In the genomic region with DNA sequence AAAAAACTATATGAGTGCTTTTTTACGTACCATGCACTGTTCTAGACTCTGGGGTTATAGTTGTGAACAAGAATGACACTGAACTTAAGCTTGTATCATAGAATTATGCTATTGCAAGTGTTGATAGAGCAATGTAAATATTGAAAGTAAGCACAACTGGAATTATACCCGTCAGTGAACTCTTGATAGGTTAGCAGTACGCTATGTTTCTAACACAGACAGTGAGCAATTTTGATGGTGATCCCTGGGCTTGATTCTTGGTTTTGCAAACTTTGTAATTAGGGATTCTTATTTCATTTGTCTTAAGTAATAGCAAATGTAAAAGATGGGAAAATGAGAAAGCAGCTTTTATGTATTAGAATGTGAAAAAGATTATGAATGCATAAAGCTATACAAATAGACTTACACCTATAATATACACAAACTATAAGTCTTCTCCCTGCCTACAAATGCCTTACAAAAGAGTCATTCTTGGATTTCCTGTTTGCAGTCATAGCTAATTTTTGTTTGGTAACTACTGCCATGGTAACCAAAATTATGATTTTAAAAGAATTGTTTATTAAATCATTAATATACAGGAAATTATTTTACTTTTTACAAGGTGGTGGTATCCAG, we compare ENCODE assay signal across 10 cellular contexts. TPM values are rescaled to one million over a fixed set of nuclear protein-coding genes. Genes with fewer than 3 reads are reported as not detected.
DNase-seq lines count a peak whose midpoint lies in the region; ATAC-seq and TF ChIP-seq lines count a peak whose summit lies in the region.
"Had no signal": no experiment of that assay in that cellular context is flagged by ENCODE, and none has a peak within 500 bp of the region (broad histone marks: within the 10 kb centered on the region; RNA-seq: fewer than 3 reads in every experiment).

No MANE protein-coding gene starts in this region.

- H3K9me3 Mint-ChIP-seq in activated naive CD8-positive, alpha-beta T cell treated with anti-CD3 and anti-CD28 coated beads, Interleukin-2, amount 10 ng/mL, durations not matched to agents 7 days and 5 days = no peaks in the 10 kb centered on the region
- no peaks in the 10 kb centered on the region for H3K9me3 Mint-ChIP-seq in activated naive CD8-positive, alpha-beta T cell treated with anti-CD3 and anti-CD28 coated beads, Interleukin-2, amount 50 U/mL, for 24 hours

- H3K4me1 ChIP-seq in transverse colon (peaks cover 16 to 74% (median 45%) of the 10 kb centered on the region in 4 donors), OCI-LY7 (ENCODE audit: insufficient read depth, low read length, poor library complexity, severe bottlenecking) (no peaks in the 10 kb centered on the region)

- no peak for TF ChIP-seq EP300 in transverse colon (IDR thresholded peaks at IDR 0.05; ENCODE audit: low read depth)

- BruUV-seq in OCI-LY7 (replicated peaks; lab: Mats Ljungman, UMichigan) = no TSS peak

- in situ Hi-C loops in transverse colon (cut with MboI; ENCODE audit: low pct_ligation_motif_present in 1 of 4, low pct_unique_long_range_greater_than_20kb in 1 of 4, low sequenced_read_pairs in 3 of 4) = no loop called here

- no peak for TF ChIP-seq POLR2A in transverse colon (IDR thresholded peaks at IDR 0.05)

- no peak overlapping the region for H2AFZ ChIP-seq in OCI-LY7 (ENCODE audit: low read length)

- H3K4me3 ChIP-seq in fibroblast of villous mesenchyme (ENCODE audit: low read depth, low read length) (no peak overlapping the region), transverse colon (no peak overlapping the region), OCI-LY7 (ENCODE audit: low read depth, low read length, poor library complexity, severe bottlenecking) (no peak overlapping the region)
- H3K4me3 ChIP-seq: skin epidermis had no signal

- H3K4me1 Mint-ChIP-seq in activated naive CD8-positive, alpha-beta T cell treated with anti-CD3 and anti-CD28 coated beads, Interleukin-2, amount 10 ng/mL, durations not matched to agents 7 days and 5 days = peaks cover 67% of the 10 kb centered on the region
- peaks cover 93% of the 10 kb centered on the region for H3K4me1 Mint-ChIP-seq in activated naive CD8-positive, alpha-beta T cell treated with anti-CD3 and anti-CD28 coated beads, Interleukin-2, amount 50 U/mL, for 24 hours

- H3K9me3 ChIP-seq in transverse colon (no peaks in the 10 kb centered on the region), OCI-LY7 (ENCODE audit: low read length) (no peaks in the 10 kb centered on the region)

- ATAC-seq in activated naive CD8-positive, alpha-beta T cell treated with anti-CD3 and anti-CD28 coated beads, Interleukin-2, amount 10 ng/mL, durations not matched to agents 7 days and 5 days (ENCODE audit: low read depth) = no peak
- ATAC-seq in activated naive CD8-positive, alpha-beta T cell treated with anti-CD3 and anti-CD28 coated beads, Interleukin-2, amount 50 U/mL, for 24 hours = no peak
- no peak for ATAC-seq in HG03439 (IDR thresholded peaks at IDR 0.05; ENCODE audit: unreplicated experiment)

- H3K27me3 Mint-ChIP-seq in activated naive CD8-positive, alpha-beta T cell treated with anti-CD3 and anti-CD28 coated beads, Interleukin-2, amount 10 ng/mL, durations not matched to agents 7 days and 5 days = no peaks in the 10 kb centered on the region
- no peaks in the 10 kb centered on the region for H3K27me3 Mint-ChIP-seq in activated naive CD8-positive, alpha-beta T cell treated with anti-CD3 and anti-CD28 coated beads, Interleukin-2, amount 50 U/mL, for 24 hours
- H3K27me3 Mint-ChIP-seq: B cell had no signal

- no peaks in the 10 kb centered on the region for H3K36me3 ChIP-seq in transverse colon
- no peaks in the 10 kb centered on the region for H3K36me3 ChIP-seq in OCI-LY7 (ENCODE audit: insufficient read depth, low read length)

- peak overlapping the region; percentile 46 to 98 (median 76) for H3K27ac ChIP-seq in transverse colon
- no peak overlapping the region for H3K27ac ChIP-seq in OCI-LY7 (ENCODE audit: low read depth, low read length, poor library complexity, severe bottlenecking)

- peaks cover 23% of the 10 kb centered on the region for H3K36me3 Mint-ChIP-seq in activated naive CD8-positive, alpha-beta T cell treated with anti-CD3 and anti-CD28 coated beads, Interleukin-2, amount 10 ng/mL, durations not matched to agents 7 days and 5 days
- peaks cover 5% of the 10 kb centered on the region for H3K36me3 Mint-ChIP-seq in activated naive CD8-positive, alpha-beta T cell treated with anti-CD3 and anti-CD28 coated beads, Interleukin-2, amount 50 U/mL, for 24 hours (ENCODE audit: low read depth)

- WGBS in transverse colon (ENCODE audit: low coverage in 1 of 2), 2 donors = 36 to 53% methylated on average over 3 of the region's 3 CpGs

- POLR2A ChIA-PET in activated naive CD8-positive, alpha-beta T cell treated with anti-CD3 and anti-CD28 coated beads, Interleukin-2, amount 10 ng/mL, durations not matched to agents 7 days and 5 days (lab: Charles Lee) = interaction anchor here (0.9 kb wide), 1 partner anchor 16 kb away, joined by 3 read pairs; no protein-coding TSS in a partner anchor
- POLR2A ChIA-PET in OCI-LY7 (lab: Charles Lee) = interaction anchor here (0.7 to 1.9 kb wide), 3 partner anchors 9 to 13 kb away, joined by 3 to 6 read pairs (median 3); no protein-coding TSS in a partner anchor

- H3K9me2 ChIP-seq in OCI-LY7 (ENCODE audit: insufficient read depth, low read length) = no peaks in the 10 kb centered on the region

- no peak overlapping the region for H3K27ac Mint-ChIP-seq in activated naive CD8-positive, alpha-beta T cell treated with anti-CD3 and anti-CD28 coated beads, Interleukin-2, amount 10 ng/mL, durations not matched to agents 7 days and 5 days
- H3K27ac Mint-ChIP-seq in activated naive CD8-positive, alpha-beta T cell treated with anti-CD3 and anti-CD28 coated beads, Interleukin-2, amount 50 U/mL, for 24 hours = no peak overlapping the region
- H3K27ac Mint-ChIP-seq: B cell had no signal

- H4K20me1 ChIP-seq in OCI-LY7 (ENCODE audit: insufficient read depth, low read length) = no peaks in the 10 kb centered on the region; the same call in 1 of the 2 replicates

- TF ChIP-seq CTCF in fibroblast of villous mesenchyme (IDR thresholded peaks at IDR 0.05; ENCODE audit: insufficient read depth, low read depth, low read length) (no peak), transverse colon (IDR thresholded peaks at IDR 0.05) (no peak), OCI-LY7 (conservative IDR thresholded peaks at IDR 0.05; ENCODE audit: low read length) (no peak)

- no peaks in the 10 kb centered on the region for H3K79me2 ChIP-seq in OCI-LY7 (ENCODE audit: insufficient read depth, low read depth, low read length)

- intact Hi-C loops in transverse colon (cut with DNase I; ENCODE audit: low total_unique reads) (no loop called here), OCI-LY7 (cut with micrococcal nuclease; ENCODE audit: unreplicated experiment) (no loop called here)

- CTCF ChIA-PET in OCI-LY7 (lab: Charles Lee; ENCODE audit: unreplicated experiment) = interaction anchor here (1.3 kb wide), 1 partner anchor 9 kb away, joined by 3 read pairs; no protein-coding TSS in a partner anchor

- no peak for DNase-seq in activated naive CD8-positive, alpha-beta T cell treated with anti-CD3 and anti-CD28 coated beads, Interleukin-2, amount 10 ng/mL, durations not matched to agents 7 days and 5 days
- DNase-seq in activated naive CD8-positive, alpha-beta T cell treated with anti-CD3 and anti-CD28 coated beads, Interleukin-2, amount 50 U/mL, for 24 hours = no peak
- DNase-seq in SW 1271 (lab: John Stamatoyannopoulos, UW) = peak; percentile 14 to 80
- DNase-seq in fibroblast of villous mesenchyme (ENCODE audit: low read depth) = peak; percentile 52
- no peak for DNase-seq in transverse colon
- DNase-seq in EL = no peak
- DNase-seq in OCI-LY7 (ENCODE audit: low spot score) = no peak

- peak overlapping the region; percentile 14 for H3K4me3 Mint-ChIP-seq in activated naive CD8-positive, alpha-beta T cell treated with anti-CD3 and anti-CD28 coated beads, Interleukin-2, amount 10 ng/mL, durations not matched to agents 7 days and 5 days
- H3K4me3 Mint-ChIP-seq in activated naive CD8-positive, alpha-beta T cell treated with anti-CD3 and anti-CD28 coated beads, Interleukin-2, amount 50 U/mL, for 24 hours = no peak overlapping the region
- H3K4me3 Mint-ChIP-seq: B cell had no signal

- H3K4me2 ChIP-seq in OCI-LY7 (ENCODE audit: low read length) = no peak overlapping the region

- H3K27me3 ChIP-seq in transverse colon = no peaks in the 10 kb centered on the region

RNA-seq across cellular contexts. Expression of gene TES, which starts 6.7 kb away (rescaled TPM):
- total RNA-seq in activated naive CD8-positive, alpha-beta T cell treated with anti-CD3 and anti-CD28 coated beads, Interleukin-2, amount 10 ng/mL, durations not matched to agents 7 days and 5 days = 100 to 1,000 TPM; 119 to 121 TPM
- total RNA-seq in fibroblast of villous mesenchyme (93.3 and 101 TPM in 2 replicates), transverse colon (100 to 1,000 TPM in 3 of 4 donors, 10 to 100 TPM in 1; 77.4 to 119 (median 115) TPM), OCI-LY7 (2022) (not detected in 2 replicates)
- total RNA-seq in OCI-LY7 (2014; rRNA removed; shearing (Covaris generic)) = not detected in 2 replicates

Comparison
In these comparisons a context has a peak if more than half of its experiments do, and no peak if none do; other contexts are left out.
1. DNase-seq: peak in SW 1271 (2 of 2) and fibroblast of villous mesenchyme (single experiment); none in activated naive CD8-positive, alpha-beta T cell treated with anti-CD3 and anti-CD28 coated beads, Interleukin-2, amount 10 ng/mL, durations not matched to agents 7 days and 5 days (single experiment), activated naive CD8-positive, alpha-beta T cell treated with anti-CD3 and anti-CD28 coated beads, Interleukin-2, amount 50 U/mL, for 24 hours (single experiment), transverse colon (single experiment), EL (single experiment) and OCI-LY7 (single experiment).
2. RNA of gene TES, which starts 6.7 kb away (total RNA-seq): 119 to 121 TPM in activated naive CD8-positive, alpha-beta T cell treated with anti-CD3 and anti-CD28 coated beads, Interleukin-2, amount 10 ng/mL, durations not matched to agents 7 days and 5 days, 77.4 to 119 TPM in transverse colon and 93.3 to 101 TPM in fibroblast of villous mesenchyme; not detected in OCI-LY7; every median in the first group is over 10 times any median in the second.